In genomic region chr7:13077466-13077865, GRCh38 we compare ENCODE assay signal across 24 cellular contexts.
DNase-seq lines count a peak whose midpoint lies in the region; ATAC-seq and TF ChIP-seq lines count a peak whose summit lies in the region.
"Had no signal": no experiment of that assay in that cellular context is flagged by ENCODE, and none has a peak within 500 bp of the region (broad histone marks: within the 10 kb centered on the region; RNA-seq: fewer than 3 reads in every experiment).

No MANE protein-coding gene starts in this region.

- no peak overlapping the region for H3K27ac Mint-ChIP-seq in activated CD4-positive, alpha-beta T cell treated with anti-CD3 and anti-CD28 coated beads, Interleukin-2, amount 10 ng/mL, durations not matched to agents 24 days and 14 days
- H3K27ac Mint-ChIP-seq: activated CD8-positive, alpha-beta memory T cell treated with anti-CD3 and anti-CD28 coated beads, Interleukin-2, amount 10 ng/mL, durations not matched to agents 7 days and 5 days; CD14-positive monocyte; dendritic cell treated with granulocyte-macrophage colony-stimulating factor and Interleukin-4, amounts not matched to agents 40 ng/mL and 50 ng/mL, for 4 days had no signal

- no peaks in the 10 kb centered on the region for H3K4me1 ChIP-seq in foreskin keratinocyte
- H3K4me1 ChIP-seq: heart right ventricle, prostate gland had no signal

- H3K9me3 Mint-ChIP-seq in activated CD4-positive, alpha-beta T cell treated with anti-CD3 and anti-CD28 coated beads, Interleukin-2, amount 10 ng/mL, durations not matched to agents 24 days and 14 days = no peaks in the 10 kb centered on the region
- H3K9me3 Mint-ChIP-seq: dendritic cell treated with granulocyte-macrophage colony-stimulating factor and Interleukin-4, amounts not matched to agents 40 ng/mL and 50 ng/mL, for 4 days had no signal

- ATAC-seq in foreskin keratinocyte = peak; percentile 82
- ATAC-seq: activated CD4-positive, CD25-positive, alpha-beta regulatory T cell treated with anti-CD3 and anti-CD28 coated beads, Interleukin-2, amount 50 U/mL, for 24 hours; activated CD8-positive, alpha-beta memory T cell treated with anti-CD3 and anti-CD28 coated beads, Interleukin-2, amount 10 ng/mL, durations not matched to agents 7 days and 5 days; heart right ventricle had no signal

- H3K27ac ChIP-seq in foreskin keratinocyte = no peak overlapping the region
- H3K27ac ChIP-seq: heart right ventricle, prostate gland had no signal

- no peaks in the 10 kb centered on the region for H3K4me1 Mint-ChIP-seq in activated CD4-positive, alpha-beta T cell treated with anti-CD3 and anti-CD28 coated beads, Interleukin-2, amount 10 ng/mL, durations not matched to agents 24 days and 14 days
- H3K4me1 Mint-ChIP-seq: CD14-positive monocyte had no signal

- TF ChIP-seq CTCF in astrocyte of the cerebellum (IDR thresholded peaks at IDR 0.05; ENCODE audit: low read depth, low read length, missing control alignments) = no peak
- no peak for TF ChIP-seq CTCF in foreskin keratinocyte (conservative IDR thresholded peaks at IDR 0.05)

- intact Hi-C loops in activated CD4-positive, alpha-beta T cell treated with anti-CD3 and anti-CD28 coated beads, Interleukin-2, amount 10 ng/mL, durations not matched to agents 24 days and 14 days (cut with micrococcal nuclease) = no loop called here
- intact Hi-C loops in head of caudate nucleus (cut with DNase I) = no loop called here

- H3K36me3 Mint-ChIP-seq in activated CD4-positive, alpha-beta T cell treated with anti-CD3 and anti-CD28 coated beads, Interleukin-2, amount 10 ng/mL, durations not matched to agents 24 days and 14 days (ENCODE audit: low read depth) = no peaks in the 10 kb centered on the region
- H3K36me3 Mint-ChIP-seq: activated CD8-positive, alpha-beta memory T cell treated with anti-CD3 and anti-CD28 coated beads, Interleukin-2, amount 10 ng/mL, durations not matched to agents 7 days and 5 days; CD14-positive monocyte had no signal

- H3K27me3 Mint-ChIP-seq in activated CD4-positive, alpha-beta T cell treated with anti-CD3 and anti-CD28 coated beads, Interleukin-2, amount 10 ng/mL, durations not matched to agents 24 days and 14 days = no peaks in the 10 kb centered on the region

- no peaks in the 10 kb centered on the region for H3K27me3 ChIP-seq in foreskin keratinocyte
- H3K27me3 ChIP-seq: heart right ventricle had no signal

- H3K4me3 Mint-ChIP-seq in activated CD4-positive, alpha-beta T cell treated with anti-CD3 and anti-CD28 coated beads, Interleukin-2, amount 10 ng/mL, durations not matched to agents 24 days and 14 days = no peak overlapping the region
- H3K4me3 Mint-ChIP-seq: activated CD8-positive, alpha-beta memory T cell treated with anti-CD3 and anti-CD28 coated beads, Interleukin-2, amount 10 ng/mL, durations not matched to agents 7 days and 5 days; CD14-positive monocyte; dendritic cell treated with granulocyte-macrophage colony-stimulating factor and Interleukin-4, amounts not matched to agents 40 ng/mL and 50 ng/mL, for 4 days had no signal

- in situ Hi-C loops in astrocyte of the cerebellum (cut with HindIII; ENCODE audit: low sequenced_read_pairs) = no loop called here

- H3K4me3 ChIP-seq in astrocyte of the cerebellum (ENCODE audit: low read depth, low read length) = no peak overlapping the region
- H3K4me3 ChIP-seq: heart right ventricle, prostate gland had no signal

- peak; percentile 64 for DNase-seq in A172 (ENCODE audit: low spot score)
- DNase-seq in HS-27A (ENCODE audit: low read depth) = peak; percentile 50
- DNase-seq in astrocyte of the cerebellum (ENCODE audit: low read depth) = peak; percentile 5
- DNase-seq in foreskin keratinocyte = peak in 1 of 2 donors; percentile 50
- DNase-seq in SW 1271 (lab: John Stamatoyannopoulos, UW) = no peak
- DNase-seq in DMS 273 (lab: John Stamatoyannopoulos, UW; ENCODE audit: unreplicated experiment) = no peak
- no peak for DNase-seq in activated CD4-positive, alpha-beta T cell treated with anti-CD3 and anti-CD28 coated beads, Interleukin-2, amount 10 ng/mL, durations not matched to agents 24 days and 14 days
- DNase-seq in head of caudate nucleus = no peak
- DNase-seq: 8988T; activated CD8-positive, alpha-beta memory T cell treated with anti-CD3 and anti-CD28 coated beads, Interleukin-2, amount 10 ng/mL, durations not matched to agents 7 days and 5 days; activated effector memory CD4-positive, alpha-beta T cell treated with anti-CD3 and anti-CD28 coated beads, Interleukin-2, amount 50 U/mL, for 16 hours; anterior cingulate cortex; DMS79; heart right ventricle; islet precursor cell; mesendoderm; NCI-H187 treated with DMSO at 0.1 percent for 48 hours; NCI-H446 treated with DMSO at 0.1 percent for 48 hours; SIG-M5; stimulated activated naive CD4-positive, alpha-beta T cell treated with Interleukin-2 at 50 U/mL for 16 hours had no signal

Comparison
In these comparisons a context has a peak if more than half of its experiments do, and no peak if none do; other contexts are left out.
1. DNase-seq: peak in A172 (single experiment), HS-27A (single experiment) and astrocyte of the cerebellum (single experiment); none in SW 1271 (0 of 2), DMS 273 (single experiment), activated CD4-positive, alpha-beta T cell treated with anti-CD3 and anti-CD28 coated beads, Interleukin-2, amount 10 ng/mL, durations not matched to agents 24 days and 14 days (single experiment) and head of caudate nucleus (0 of 42).